In the genomic region with DNA sequence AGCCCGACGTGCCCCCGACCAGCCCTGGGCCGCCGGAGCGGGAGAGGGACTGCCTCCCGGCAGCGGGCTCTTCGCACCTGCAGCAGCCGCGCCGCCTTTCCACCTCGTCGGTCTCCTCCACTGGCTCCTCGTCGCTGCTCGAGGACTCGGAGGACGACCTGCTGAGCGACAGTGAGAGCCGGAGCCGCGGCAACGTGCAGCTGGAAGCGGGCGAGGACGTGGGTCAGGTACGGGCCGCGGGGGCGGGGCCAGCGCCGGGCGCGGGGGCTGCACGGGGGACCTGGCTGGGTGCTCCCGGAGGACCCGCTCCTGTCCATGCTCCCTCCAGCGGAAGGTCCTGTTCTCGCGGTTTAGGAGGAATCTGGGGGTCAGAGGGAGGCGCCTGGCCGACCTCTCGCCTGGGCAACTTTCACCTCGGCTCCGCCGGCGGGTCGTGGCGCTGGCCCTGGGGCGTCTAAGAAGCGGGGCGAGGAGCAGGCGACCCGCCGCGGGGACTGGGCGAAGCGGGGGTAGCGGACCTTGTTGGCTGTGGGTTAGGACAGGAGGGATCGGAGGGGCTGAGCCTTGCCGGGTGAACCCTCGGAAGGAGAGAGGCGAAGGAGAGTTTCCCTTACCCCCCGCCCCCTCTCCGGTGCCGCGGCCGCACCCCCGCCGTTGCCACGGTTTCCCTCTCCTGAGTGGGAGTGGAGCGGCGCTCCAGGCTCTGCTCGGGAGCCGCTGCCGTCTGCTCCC, we compare ENCODE assay signal across 8 cellular contexts. TPM values are rescaled to one million over a fixed set of nuclear protein-coding genes. Genes with fewer than 3 reads are reported as not detected.
DNase-seq lines count a peak whose midpoint lies in the region; ATAC-seq and TF ChIP-seq lines count a peak whose summit lies in the region.

No MANE protein-coding gene starts in this region.

- no peaks in the 10 kb centered on the region for H3K9me3 ChIP-seq in cardiac muscle cell (ENCODE audit: low read depth)
- H3K9me3 ChIP-seq in breast epithelium, result no peaks in the 10 kb centered on the region
- H3K9me3 ChIP-seq in mononuclear cell (ENCODE audit: low read depth, low read length), result no peaks in the 10 kb centered on the region

- peak overlapping the region; percentile 63 for H3K4me3 Mint-ChIP-seq in type B pancreatic cell

- no peaks in the 10 kb centered on the region for H3K36me3 Mint-ChIP-seq in type B pancreatic cell

- intact Hi-C loops in cardiac septum (cut with DNase I) (no loop called here), breast epithelium (cut with DNase I; ENCODE audit: low total_unique reads) (no loop called here)

- no peaks in the 10 kb centered on the region for H3K9me3 Mint-ChIP-seq in type B pancreatic cell

- peak; percentile 3 for ATAC-seq in HG02973 (IDR thresholded peaks at IDR 0.05; ENCODE audit: unreplicated experiment)

- TF ChIP-seq POLR2A in breast epithelium (IDR thresholded peaks at IDR 0.05), result no peak

- peak in 1 of 2 donors; percentile 39 for DNase-seq in cardiac muscle cell (ENCODE audit: low read depth in 1 of 2, low spot score in 1 of 2)
- DNase-seq in cardiac septum (ENCODE audit: low spot score), result no peak
- peak; percentile 34 for DNase-seq in RWPE1 (ENCODE audit: low spot score)
- DNase-seq in breast epithelium (ENCODE audit: low spot score in 2 of 2), result no peak
- peak; percentile 71 for DNase-seq in type B pancreatic cell (ENCODE audit: extremely low spot score, unreplicated experiment)
- no peak for DNase-seq in cerebellum (ENCODE audit: low spot score)

- no peak overlapping the region for H3K27ac ChIP-seq in cardiac muscle cell
- H3K27ac ChIP-seq in RWPE1, result no peak overlapping the region
- H3K27ac ChIP-seq in breast epithelium, result no peak overlapping the region

- H3K4me1 ChIP-seq in cardiac muscle cell (ENCODE audit: low read depth) (peaks cover 5% of the 10 kb centered on the region), breast epithelium (peaks cover 9 to 14% of the 10 kb centered on the region in 2 donors), mononuclear cell (ENCODE audit: insufficient read depth, low read length) (peaks cover 31% of the 10 kb centered on the region)

- no peak overlapping the region for H3K27ac Mint-ChIP-seq in type B pancreatic cell

- POLR2A ChIA-PET in RWPE1 (lab: Yijun Ruan, JAX; ENCODE audit: low non-redundant PET), result interaction anchor here (1.5 kb wide), 1 partner anchor 50 kb away, joined by 4 read pairs; a partner anchor contains a TSS

- H3K27me3 Mint-ChIP-seq in type B pancreatic cell, result peaks cover 65% of the 10 kb centered on the region

- CTCF ChIA-PET in RWPE1 (lab: Yijun Ruan, JAX), result interaction anchor here (0.6 to 0.7 kb wide), 3 partner anchors 13 to 546 kb away, joined by 3 to 4 read pairs (median 3); no protein-coding TSS in a partner anchor

- H3K27me3 ChIP-seq in cardiac muscle cell (peaks cover 80% of the 10 kb centered on the region), breast epithelium (peaks cover 7 to 25% of the 10 kb centered on the region in 2 donors), mononuclear cell (ENCODE audit: insufficient read depth, low read length) (peaks cover 70% of the 10 kb centered on the region)

- TF ChIP-seq CTCF in cardiac muscle cell (IDR thresholded peaks at IDR 0.05; ENCODE audit: low read depth, low read length), result no peak
- no peak for TF ChIP-seq CTCF in RWPE1 (conservative IDR thresholded peaks at IDR 0.05; ENCODE audit: low read depth)
- no peak for TF ChIP-seq CTCF in breast epithelium (IDR thresholded peaks at IDR 0.05)
- TF ChIP-seq CTCF in type B pancreatic cell (conservative IDR thresholded peaks at IDR 0.05), result no peak

- no peaks in the 10 kb centered on the region for H3K36me3 ChIP-seq in cardiac muscle cell
- H3K36me3 ChIP-seq in breast epithelium, result no peaks in the 10 kb centered on the region

- H3K4me1 Mint-ChIP-seq in type B pancreatic cell (ENCODE audit: unreplicated experiment), result peaks cover 7% of the 10 kb centered on the region

- H3K4me3 ChIP-seq in cardiac muscle cell (peak overlapping the region; percentile 47), breast epithelium (peak overlapping the region; percentile 55 to 84 (median 67)), mononuclear cell (ENCODE audit: low read length) (peak overlapping the region; percentile 43)

RNA-seq across cellular contexts. Expression of a gene that starts 0.7 kb away (rescaled TPM):
- total RNA-seq in cardiac muscle cell (6.0 and 6.9 TPM in 2 replicates), cardiac septum (1.0 TPM), breast epithelium (under 1 TPM in 1 of 3 donors, not detected in 2; 0.15 TPM), mononuclear cell (0.10 TPM), type B pancreatic cell (ENCODE audit: low replicate concordance) (1.5 and 1.9 TPM in 2 replicates), cerebellum (2.5 TPM)
- 1.4 and 6.4 TPM in 2 replicates for polyA plus RNA-seq in cardiac muscle cell

RNA-seq across cellular contexts. Expression of a gene that starts 19.3 kb away (rescaled TPM):
- total RNA-seq in cardiac muscle cell (2.6 and 3.7 TPM in 2 replicates), cardiac septum (0.65 TPM), breast epithelium (under 1 TPM in 2 of 3 donors, not detected in 1; 0.29 to 0.66 TPM), mononuclear cell (1.6 TPM), type B pancreatic cell (ENCODE audit: low replicate concordance) (0.51 and 0.55 TPM in 2 replicates), cerebellum (0.36 TPM)
- 3.0 and 4.4 TPM in 2 replicates for polyA plus RNA-seq in cardiac muscle cell

RNA-seq across cellular contexts. Expression of a gene that starts 49.7 kb away (rescaled TPM):
- total RNA-seq in cardiac muscle cell (37.1 and 46.9 TPM in 2 replicates), cardiac septum (18.5 TPM), breast epithelium (10 to 100 TPM; 22.7 to 28.2 (median 27.1) TPM), mononuclear cell (9.9 TPM), type B pancreatic cell (ENCODE audit: low replicate concordance) (54.4 and 68.3 TPM in 2 replicates), cerebellum (22.7 TPM)
- polyA plus RNA-seq in cardiac muscle cell, result 37.2 and 40.7 TPM in 2 replicates

Comparison
In these comparisons a context has a peak if more than half of its experiments do, and no peak if none do; other contexts are left out.
1. DNase-seq: peak in RWPE1 (single experiment) and type B pancreatic cell (single experiment); none in cardiac septum (single experiment), breast epithelium (0 of 2) and cerebellum (single experiment).
2. Peak in every context shown above with its lines, with median percentiles within 50 percentile points of each other: H3K4me3 ChIP-seq.